ENCODE assay signal across 8 cellular contexts in the genomic region with DNA sequence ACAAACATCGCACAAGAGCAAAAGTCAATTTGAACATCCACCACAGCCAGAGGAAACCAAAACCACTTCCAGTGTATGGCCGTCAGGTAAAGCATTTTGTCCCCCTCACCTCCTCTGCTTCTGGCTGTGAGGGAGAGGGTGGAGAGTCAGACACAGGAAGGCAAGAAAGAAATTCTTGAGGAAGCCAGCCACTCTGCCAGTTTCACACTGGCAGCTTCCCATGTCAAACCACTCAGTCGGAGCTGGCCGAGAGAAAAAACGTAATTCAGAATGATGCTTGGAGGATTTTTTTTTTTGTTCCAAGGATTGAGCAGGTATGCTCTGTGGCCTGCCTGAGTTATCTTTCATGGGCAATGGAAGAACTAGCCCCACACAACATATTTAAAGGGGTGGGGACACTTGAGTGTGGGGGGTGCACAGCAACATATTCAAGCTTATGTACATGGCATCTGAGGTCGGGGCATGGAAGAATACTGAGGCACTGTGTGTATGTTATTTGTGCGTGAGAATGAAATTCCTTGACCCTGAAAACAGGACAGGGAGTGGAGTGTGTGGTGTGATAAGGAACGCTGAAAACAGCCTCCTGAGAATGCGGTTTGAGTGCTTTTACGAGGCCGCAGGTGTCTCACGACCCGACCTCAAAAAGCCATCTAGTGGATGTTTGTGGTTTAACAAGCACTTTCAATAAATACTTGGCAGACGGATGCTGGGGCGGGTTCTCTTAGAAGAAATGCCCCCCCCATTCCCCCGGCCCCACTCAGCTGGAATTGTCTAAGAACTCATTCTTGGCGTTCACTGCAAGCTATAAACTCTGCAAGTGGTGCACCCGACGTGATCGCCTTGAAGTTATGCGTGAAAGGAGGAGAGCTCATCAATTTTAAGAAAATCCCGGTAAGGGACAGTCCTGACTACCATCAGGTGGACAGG. TPM values are rescaled to one million over a fixed set of nuclear protein-coding genes. Genes with fewer than 3 reads are reported as not detected.
DNase-seq lines count a peak whose midpoint lies in the region; ATAC-seq and TF ChIP-seq lines count a peak whose summit lies in the region.

No MANE protein-coding gene starts in this region.

- H3K27me3 Mint-ChIP-seq in activated naive CD4-positive, alpha-beta T cell treated with anti-CD3 and anti-CD28 coated beads for 36 hours (ENCODE audit: low read depth): no peaks in the 10 kb centered on the region

- intact Hi-C loops in activated naive CD4-positive, alpha-beta T cell treated with anti-CD3 and anti-CD28 coated beads for 36 hours (cut with micrococcal nuclease): loop anchor here (1.0 to 10.0 kb wide), 5 partner anchors 22 to 230 kb away; a partner anchor contains a TSS
- intact Hi-C loops in prostate gland (cut with DNase I): no loop called here

- 10% methylated on average over 22 of the region's 22 CpGs for WGBS in prostate gland

- H3K27ac Mint-ChIP-seq in activated naive CD4-positive, alpha-beta T cell treated with anti-CD3 and anti-CD28 coated beads for 36 hours: peak overlapping the region; percentile 74

- no peaks in the 10 kb centered on the region for H3K9me3 Mint-ChIP-seq in activated naive CD4-positive, alpha-beta T cell treated with anti-CD3 and anti-CD28 coated beads for 36 hours

- no peaks in the 10 kb centered on the region for H3K4me1 ChIP-seq in prostate gland (replicated peaks)

- TF ChIP-seq POLR2A in NB4 (IDR thresholded peaks at IDR 0.05; ENCODE audit: extremely low read depth, insufficient read length) (no peak), prostate gland (IDR thresholded peaks at IDR 0.05) (no peak)

- peak overlapping the region; percentile 64 for H3K4me3 Mint-ChIP-seq in activated naive CD4-positive, alpha-beta T cell treated with anti-CD3 and anti-CD28 coated beads for 36 hours

- H3K4me1 Mint-ChIP-seq in activated naive CD4-positive, alpha-beta T cell treated with anti-CD3 and anti-CD28 coated beads for 36 hours (ENCODE audit: low read depth): peaks cover 20% of the 10 kb centered on the region

- peak overlapping the region in 1 of 2 donors; percentile 45 for H3K27ac ChIP-seq in prostate gland

- CTCF ChIA-PET in activated naive CD4-positive, alpha-beta T cell treated with anti-CD3 and anti-CD28 coated beads for 36 hours (lab: Charles Lee): interaction anchor here (0.6 to 2.8 kb wide), 21 partner anchors 9 to 900 kb away, joined by 3 to 29 read pairs (median 4); a partner anchor contains a TSS

- H3K36me3 ChIP-seq in prostate gland: no peaks in the 10 kb centered on the region

- DNase-seq in GM10266 (ENCODE audit: extremely low spot score): peak; percentile 68
- peak; percentile 80 for DNase-seq in NB4 (ENCODE audit: low read depth)
- peak; percentile 78 for DNase-seq in SK-N-DZ (ENCODE audit: low spot score)
- DNase-seq in activated naive CD4-positive, alpha-beta T cell treated with anti-CD3 and anti-CD28 coated beads for 36 hours: peak; percentile 77
- peak; percentile 87 for DNase-seq in glomerular visceral epithelial cell (ENCODE audit: extremely low spot score)
- peak; percentile 77 for DNase-seq in prostate gland (ENCODE audit: low spot score)

- no peaks in the 10 kb centered on the region for H3K36me3 Mint-ChIP-seq in activated naive CD4-positive, alpha-beta T cell treated with anti-CD3 and anti-CD28 coated beads for 36 hours (ENCODE audit: low read depth)

- H3K27me3 ChIP-seq in prostate gland (replicated peaks; ENCODE audit: insufficient read depth): no peaks in the 10 kb centered on the region

- no peak overlapping the region for H3K4me3 ChIP-seq in NB4 (ENCODE audit: low read depth, low read length)
- H3K4me3 ChIP-seq in prostate gland: no peak overlapping the region

- no peaks in the 10 kb centered on the region for H3K9me3 ChIP-seq in prostate gland

- TF ChIP-seq CTCF in GM10266 (IDR thresholded peaks at IDR 0.05; ENCODE audit: control insufficient read depth, insufficient read depth, low read depth, missing control alignments): peak; percentile 57
- peak; percentile 55 for TF ChIP-seq CTCF in NB4 (IDR thresholded peaks at IDR 0.05; ENCODE audit: low read depth, low read length)
- TF ChIP-seq CTCF in prostate gland (IDR thresholded peaks at IDR 0.05): peak; percentile 14 to 72 (median 47)

- ATAC-seq in HG03354 (IDR thresholded peaks at IDR 0.05; ENCODE audit: poor library complexity, severe bottlenecking, unreplicated experiment): no peak
- no peak for ATAC-seq in HG02852 (IDR thresholded peaks at IDR 0.05; ENCODE audit: unreplicated experiment)

RNA-seq across cellular contexts. Expression of a gene that starts 22.3 kb away (rescaled TPM):
- polyA plus RNA-seq in SK-N-DZ (2014; cell fraction: cytosol; rRNA removed): 88.3 and 124 TPM in 2 replicates
- 97.7 and 110 TPM in 2 replicates for polyA plus RNA-seq in SK-N-DZ (2014; cell fraction: nucleus; rRNA removed)
- total RNA-seq in activated naive CD4-positive, alpha-beta T cell treated with anti-CD3 and anti-CD28 coated beads for 36 hours: 10 to 100 TPM; 48.1 to 55.1 TPM
- total RNA-seq in prostate gland: 10 to 100 TPM; 52.8 to 75.1 TPM

RNA-seq across cellular contexts. Expression of a gene that starts 27.5 kb away (rescaled TPM):
- polyA plus RNA-seq in SK-N-DZ (2014; cell fraction: cytosol; rRNA removed): 9.8 and 11.2 TPM in 2 replicates
- 4.3 and 8.8 TPM in 2 replicates for polyA plus RNA-seq in SK-N-DZ (2014; cell fraction: nucleus; rRNA removed)
- 1 to 10 TPM; 8.8 to 9.0 TPM for total RNA-seq in activated naive CD4-positive, alpha-beta T cell treated with anti-CD3 and anti-CD28 coated beads for 36 hours
- 10 to 100 TPM; 25.1 to 27.5 TPM for total RNA-seq in prostate gland

RNA-seq across cellular contexts. Expression of a gene that starts 31.2 kb away (rescaled TPM):
- 5.8 and 7.1 TPM in 2 replicates for polyA plus RNA-seq in SK-N-DZ (2014; cell fraction: cytosol; rRNA removed)
- polyA plus RNA-seq in SK-N-DZ (2014; cell fraction: nucleus; rRNA removed): 1.8 and 4.9 TPM in 2 replicates
- total RNA-seq in activated naive CD4-positive, alpha-beta T cell treated with anti-CD3 and anti-CD28 coated beads for 36 hours: 100 to 1,000 TPM; 184 TPM
- total RNA-seq in prostate gland: 100 to 1,000 TPM; 190 to 192 TPM

RNA-seq across cellular contexts. Expression of a gene that starts 46.3 kb away (rescaled TPM):
- 48.0 and 48.5 TPM in 2 replicates for polyA plus RNA-seq in SK-N-DZ (2014; cell fraction: cytosol; rRNA removed)
- polyA plus RNA-seq in SK-N-DZ (2014; cell fraction: nucleus; rRNA removed): 254 and 277 TPM in 2 replicates
- 10 to 100 TPM; 23.8 to 27.8 TPM for total RNA-seq in activated naive CD4-positive, alpha-beta T cell treated with anti-CD3 and anti-CD28 coated beads for 36 hours
- total RNA-seq in prostate gland: 100 to 1,000 TPM in 1 of 2 donors, 10 to 100 TPM in 1; 98.7 to 107 TPM

RNA-seq across cellular contexts. Expression of a gene that starts 46.6 kb away (rescaled TPM):
- 130 and 153 TPM in 2 replicates for polyA plus RNA-seq in SK-N-DZ (2014; cell fraction: cytosol; rRNA removed)
- polyA plus RNA-seq in SK-N-DZ (2014; cell fraction: nucleus; rRNA removed): 192 and 214 TPM in 2 replicates
- 100 to 1,000 TPM; 107 TPM for total RNA-seq in activated naive CD4-positive, alpha-beta T cell treated with anti-CD3 and anti-CD28 coated beads for 36 hours
- 1 to 10 TPM; 5.8 to 6.5 TPM for total RNA-seq in prostate gland
